ENCODE assay signal across 8 cellular contexts in genomic region chr6:7261030-7261841, GRCh38. TPM values are rescaled to one million over a fixed set of nuclear protein-coding genes. Genes with fewer than 3 reads are reported as not detected.
DNase-seq lines count a peak whose midpoint lies in the region; ATAC-seq, FAIRE-seq and TF ChIP-seq lines count a peak whose summit lies in the region.

No MANE protein-coding gene starts in this region.

- H3K27me3 ChIP-seq in OCI-LY1 (ENCODE audit: insufficient read depth, low read length): peaks cover 6% of the 10 kb centered on the region; the same call in 1 of the 2 replicates
- no peaks in the 10 kb centered on the region for H3K27me3 ChIP-seq in cardiac muscle cell
- no peaks in the 10 kb centered on the region for H3K27me3 ChIP-seq in ovary

- no peaks in the 10 kb centered on the region for H4K20me1 ChIP-seq in OCI-LY1 (ENCODE audit: insufficient read depth, low read length)

- no peaks in the 10 kb centered on the region for H3K9me2 ChIP-seq in OCI-LY1 (ENCODE audit: low read depth, low read length)

- H3K27ac Mint-ChIP-seq in activated naive CD8-positive, alpha-beta T cell treated with anti-CD3 and anti-CD28 coated beads, Interleukin-2, amount 50 U/mL, for 24 hours: peak overlapping the region; percentile 26

- no peak overlapping the region for H2AFZ ChIP-seq in OCI-LY1 (ENCODE audit: low read length)

- H3K36me3 Mint-ChIP-seq in activated naive CD8-positive, alpha-beta T cell treated with anti-CD3 and anti-CD28 coated beads, Interleukin-2, amount 50 U/mL, for 24 hours (ENCODE audit: low read depth): no peaks in the 10 kb centered on the region

- H3K9me3 Mint-ChIP-seq in activated naive CD8-positive, alpha-beta T cell treated with anti-CD3 and anti-CD28 coated beads, Interleukin-2, amount 50 U/mL, for 24 hours: no peaks in the 10 kb centered on the region

- peak overlapping the region; percentile 53 for H3K4me3 ChIP-seq in OCI-LY1 (ENCODE audit: low read depth, low read length, poor library complexity, severe bottlenecking)
- H3K4me3 ChIP-seq in cardiac muscle cell: peak overlapping the region; percentile 40
- H3K4me3 ChIP-seq in ovary: peak overlapping the region; percentile 37

- H3K4me1 Mint-ChIP-seq in activated naive CD8-positive, alpha-beta T cell treated with anti-CD3 and anti-CD28 coated beads, Interleukin-2, amount 50 U/mL, for 24 hours: peaks cover 19% of the 10 kb centered on the region

- H3K4me2 ChIP-seq in OCI-LY1 (ENCODE audit: low read length): peak overlapping the region; percentile 75

- H3K27ac ChIP-seq in OCI-LY1 (ENCODE audit: low read depth, low read length, poor library complexity, severe bottlenecking): no peak overlapping the region
- peak overlapping the region; percentile 86 for H3K27ac ChIP-seq in cardiac muscle cell
- peak overlapping the region in 1 of 2 donors; percentile 17 for H3K27ac ChIP-seq in ovary

- H3K79me2 ChIP-seq in OCI-LY1 (ENCODE audit: insufficient read depth, low read length): no peaks in the 10 kb centered on the region

- intact Hi-C loops in ovary (cut with DNase I): no loop called here

- TF ChIP-seq EP300 in ovary (IDR thresholded peaks at IDR 0.05): no peak

- peaks cover 28% of the 10 kb centered on the region for H3K27me3 Mint-ChIP-seq in activated naive CD8-positive, alpha-beta T cell treated with anti-CD3 and anti-CD28 coated beads, Interleukin-2, amount 50 U/mL, for 24 hours

- ATAC-seq in activated naive CD8-positive, alpha-beta T cell treated with anti-CD3 and anti-CD28 coated beads, Interleukin-2, amount 50 U/mL, for 24 hours: peak; percentile 96

- H3K9me3 ChIP-seq in OCI-LY1 (ENCODE audit: low read length): peaks cover 2% of the 10 kb centered on the region; the same call in 1 of the 2 replicates
- H3K9me3 ChIP-seq in cardiac muscle cell (ENCODE audit: low read depth): no peaks in the 10 kb centered on the region
- H3K9me3 ChIP-seq in ovary: no peaks in the 10 kb centered on the region

- TF ChIP-seq POLR2A in ovary (IDR thresholded peaks at IDR 0.05): no peak

- no peaks in the 10 kb centered on the region for H3F3A ChIP-seq in OCI-LY1 (ENCODE audit: insufficient read depth, low read length)

- FAIRE-seq in GM19239 (lab: Jason Lieb, UNC): no peak

- H3K9ac ChIP-seq in OCI-LY1 (ENCODE audit: low read length): no peak overlapping the region; the same call in 1 of the 2 replicates

- DNase-seq in CD1c-positive myeloid dendritic cell (ENCODE audit: extremely low spot score) (peak; percentile 92), GM19239 (ENCODE audit: insufficient read length, low spot score) (peak; percentile 45), HS-5 (ENCODE audit: low read depth) (peak; percentile 40), cardiac muscle cell (ENCODE audit: low read depth in 1 of 2, low spot score in 1 of 2) (peak; percentile 87 to 94), ovary (peak; percentile 74 to 85 (median 78)), ureter (ENCODE audit: low spot score) (peak; percentile 85)
- peak; percentile 64 for DNase-seq in activated naive CD8-positive, alpha-beta T cell treated with anti-CD3 and anti-CD28 coated beads, Interleukin-2, amount 50 U/mL, for 24 hours

- H3K4me1 ChIP-seq in OCI-LY1 (ENCODE audit: insufficient read depth, low read length, severe bottlenecking) (peaks cover 16% of the 10 kb centered on the region), cardiac muscle cell (ENCODE audit: low read depth) (peaks cover 8% of the 10 kb centered on the region), ovary (ENCODE audit: insufficient read depth) (peaks cover 2% of the 10 kb centered on the region)

- peak overlapping the region; percentile 76 for H3K4me3 Mint-ChIP-seq in activated naive CD8-positive, alpha-beta T cell treated with anti-CD3 and anti-CD28 coated beads, Interleukin-2, amount 50 U/mL, for 24 hours

- WGBS in ovary, 3 donors: 2 to 3% (median 2%) methylated on average over 34 to 43 of the region's 43 CpGs

- no peak for TF ChIP-seq CTCF in OCI-LY1 (IDR thresholded peaks at IDR 0.05; ENCODE audit: low read length)
- no peak for TF ChIP-seq CTCF in cardiac muscle cell (IDR thresholded peaks at IDR 0.05; ENCODE audit: low read depth, low read length)
- no peak for TF ChIP-seq CTCF in ovary (IDR thresholded peaks at IDR 0.05)

- no peaks in the 10 kb centered on the region for H3K36me3 ChIP-seq in OCI-LY1 (ENCODE audit: insufficient read depth, low read length)
- no peaks in the 10 kb centered on the region for H3K36me3 ChIP-seq in cardiac muscle cell
- H3K36me3 ChIP-seq in ovary: no peaks in the 10 kb centered on the region

RNA-seq across cellular contexts. Expression of gene SSR1, which starts 51.8 kb away (rescaled TPM):
- 21.4 and 26.3 TPM in 2 replicates for total RNA-seq in cardiac muscle cell
- polyA plus RNA-seq in cardiac muscle cell: 52.4 and 54.5 TPM in 2 replicates
- 100 to 1,000 TPM in 5 of 7 donors, 10 to 100 TPM in 2; 42.3 to 166 (median 123) TPM for total RNA-seq in ovary
- 100 to 1,000 TPM in 1 of 2 donors, 10 to 100 TPM in 1; 45.0 to 111 TPM for polyA plus RNA-seq in ovary
- total RNA-seq in ureter: 116 TPM

Comparison
In these comparisons a context has a peak if more than half of its experiments do, and no peak if none do; other contexts are left out.
1. DNase-seq: peak in every context shown above with its lines; median percentile 92 in CD1c-positive myeloid dendritic cell; 90 in cardiac muscle cell; 85 in ureter; 78 in ovary; 64 in activated naive CD8-positive, alpha-beta T cell treated with anti-CD3 and anti-CD28 coated beads, Interleukin-2, amount 50 U/mL, for 24 hours; 45 in GM19239; 40 in HS-5.